9 cellular contexts compared by ENCODE assay signal in the genomic region with DNA sequence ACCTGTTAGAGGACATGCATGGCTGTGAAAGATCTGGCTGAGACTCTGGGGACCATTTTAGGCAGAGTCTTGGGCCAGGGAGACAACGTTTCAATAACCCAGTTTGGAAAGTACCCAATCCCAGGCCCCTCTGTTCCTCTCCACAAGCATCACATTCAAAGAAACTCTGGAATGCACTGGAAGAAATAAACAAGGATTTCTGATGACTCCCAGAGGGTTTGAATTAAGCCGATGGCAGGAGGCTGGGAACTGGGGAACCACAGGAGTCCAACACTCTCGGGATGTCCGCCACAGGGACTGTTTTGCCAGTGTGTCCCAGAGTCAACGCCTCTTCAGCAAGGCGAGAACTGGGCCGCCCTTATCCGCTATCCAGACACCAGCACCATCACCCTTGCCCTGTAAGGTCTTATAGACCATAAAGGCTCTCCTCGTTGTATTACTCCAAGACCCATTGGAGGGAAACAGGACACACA. TPM values are rescaled to one million over a fixed set of nuclear protein-coding genes. Genes with fewer than 3 reads are reported as not detected.
DNase-seq lines count a peak whose midpoint lies in the region; ATAC-seq lines count a peak whose summit lies in the region.
"Had no signal": no experiment of that assay in that cellular context is flagged by ENCODE, and none has a peak within 500 bp of the region (broad histone marks: within the 10 kb centered on the region; RNA-seq: fewer than 3 reads in every experiment).

No MANE protein-coding gene starts in this region.

- POLR2A ChIA-PET in T-cell (lab: Charles Lee): no interaction called here

- H3K4me1 ChIP-seq in HUES64 (ENCODE audit: insufficient read depth, low read length): peaks cover 3% of the 10 kb centered on the region; the same call in 1 of the 2 replicates

- CTCF ChIA-PET in T-cell (lab: Charles Lee): no interaction called here

- no peak overlapping the region for H3K9ac ChIP-seq in HUES64 (ENCODE audit: low read depth, low read length)

- H3K27ac Mint-ChIP-seq in T-cell: no peak overlapping the region

- H3K27ac ChIP-seq in HUES64 (ENCODE audit: low read depth, low read length) (no peak overlapping the region), cingulate gyrus (ENCODE audit: low read depth, low read length) (peak overlapping the region; percentile 91), substantia nigra (ENCODE audit: low read depth, low read length, poor library complexity, severe bottlenecking) (peak overlapping the region; percentile 98)
- H3K27ac ChIP-seq: SK-N-MC had no signal

- H3K27me3 ChIP-seq in HUES64 (ENCODE audit: insufficient read depth, low read length): peaks cover 89% of the 10 kb centered on the region

- 4% methylated on average over 9 of the region's 9 CpGs for WGBS in HUES64

- H3K9me3 ChIP-seq in HUES64 (ENCODE audit: insufficient read depth, low read depth, low read length): no peaks in the 10 kb centered on the region

- H3K36me3 Mint-ChIP-seq in T-cell: no peaks in the 10 kb centered on the region

- H3K9me3 Mint-ChIP-seq in T-cell: no peaks in the 10 kb centered on the region

- peaks cover 10 to 30% (median 24%) of the 10 kb centered on the region in 3 donors for H3K4me1 Mint-ChIP-seq in T-cell

- no peaks in the 10 kb centered on the region for H3K36me3 ChIP-seq in HUES64 (ENCODE audit: insufficient read depth, low read length)

- H3K27me3 Mint-ChIP-seq in T-cell: peaks cover 59 to 82% of the 10 kb centered on the region in 2 donors

- DNase-seq in left kidney (ENCODE audit: low read depth, low spot score): peak; percentile 28
- DNase-seq in substantia nigra (lab: John Stamatoyannopoulos, UW): peak in 21 of 49 donors; percentile 17 to 82 (median 47)
- no peak for DNase-seq in RPMI8226
- no peak for DNase-seq in NCI-H1694 (lab: John Stamatoyannopoulos, UW)
- no peak for DNase-seq in amniotic stem cell (lab: John Stamatoyannopoulos, UW)
- no peak for DNase-seq in T-cell

- peak overlapping the region in 1 of 3 donors; percentile 76 for H3K4me3 Mint-ChIP-seq in T-cell

- ATAC-seq in T-cell (replicated peaks in 1 of 4): no peak

- H3K4me3 ChIP-seq in HUES64 (ENCODE audit: low read length): peak overlapping the region; percentile 90

RNA-seq across cellular contexts. Expression of a gene that starts 3.3 kb away (rescaled TPM):
- polyA plus RNA-seq in HUES64 (2013, experiment 1 of 2): 4.9 TPM
- polyA plus RNA-seq in HUES64 (2013, experiment 2 of 2): 5.8 TPM
- total RNA-seq in T-cell: under 1 TPM in 3 of 5 donors, not detected in 2; 0.20 to 0.76 (median 0.44) TPM
